14 cellular contexts compared by ENCODE assay signal in the genomic region with DNA sequence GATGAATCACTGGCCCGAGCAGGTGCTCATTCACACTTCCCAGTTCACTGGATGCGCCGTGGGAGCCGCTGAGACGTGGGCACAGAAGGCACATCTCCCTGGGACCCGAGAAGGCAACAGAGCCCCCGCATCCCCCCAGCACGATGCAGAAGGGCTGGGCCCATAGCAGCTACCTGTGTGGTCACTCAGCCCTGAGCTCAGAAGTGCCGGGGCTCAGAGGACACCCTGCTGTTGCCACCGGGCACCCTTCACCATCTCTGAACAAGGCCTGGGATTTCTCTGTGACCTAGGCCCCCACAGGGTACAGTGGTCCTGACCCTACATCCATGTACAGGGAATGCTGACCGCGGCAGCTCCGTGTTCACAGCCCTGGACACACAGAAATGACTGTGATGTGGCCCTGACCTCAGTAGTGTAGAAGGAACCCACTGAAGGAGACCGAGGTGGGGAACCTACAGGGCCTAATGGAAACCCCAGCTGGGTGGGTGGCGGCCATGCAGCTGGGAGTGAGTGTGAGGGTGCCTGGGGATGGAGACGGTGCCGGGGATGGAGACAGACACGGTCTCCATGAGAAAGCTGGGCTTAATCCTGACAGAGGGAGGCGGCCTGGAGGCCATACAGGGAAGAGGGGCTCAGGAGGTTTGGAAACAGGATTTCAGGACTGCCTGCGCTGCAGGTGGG.
DNase-seq lines count a peak whose midpoint lies in the region; ATAC-seq and TF ChIP-seq lines count a peak whose summit lies in the region.
"Had no signal": no experiment of that assay in that cellular context is flagged by ENCODE, and none has a peak within 500 bp of the region (broad histone marks: within the 10 kb centered on the region; RNA-seq: fewer than 3 reads in every experiment).

No MANE protein-coding gene starts in this region.

- DNase-seq in Right ventricle myocardium superior (peak; percentile 46), left ventricle myocardium superior (no peak), sciatic nerve (ENCODE audit: low spot score) (peak; percentile 61), DMS153 (lab: John Stamatoyannopoulos, UW) (no peak), WTC11 (ENCODE audit: low spot score) (no peak), NCI-H82 (lab: John Stamatoyannopoulos, UW) (no peak), NCI-H1436 (lab: John Stamatoyannopoulos, UW) (no peak)
- DNase-seq: activated naive CD4-positive, alpha-beta T cell treated with Interleukin-2 at 50 U/mL for 16 hours; cortex of kidney; Karpas-422; NCI-H1694; NCI-H510A treated with DMSO at 0.1 percent for 48 hours; stimulated activated naive CD4-positive, alpha-beta T cell treated with Interleukin-2 at 50 U/mL for 16 hours had no signal

- no peak for TF ChIP-seq CTCF in WTC11 (IDR thresholded peaks at IDR 0.05)

- CTCF ChIA-PET in WTC11 (lab: Charles Lee), result interaction anchor here (1.2 kb wide), 1 partner anchor 19 kb away, joined by 5 read pairs; no protein-coding TSS in a partner anchor

- no peaks in the 10 kb centered on the region for H3K27me3 ChIP-seq in layer of hippocampus (ENCODE audit: control insufficient read depth, insufficient read depth, low read length)

- peaks cover 5% of the 10 kb centered on the region; the same call in 1 of the 2 replicates for H3K36me3 Mint-ChIP-seq in WTC11

- POLR2A ChIA-PET in WTC11 (lab: Charles Lee), result no interaction called here

- intact Hi-C loops in Right ventricle myocardium superior (cut with DNase I), result no loop called here
- intact Hi-C loops in left ventricle myocardium superior (cut with micrococcal nuclease), result no loop called here
- intact Hi-C loops in sciatic nerve (cut with DNase I), result no loop called here

- no peak overlapping the region for H3K27ac Mint-ChIP-seq in WTC11

- H3K27ac ChIP-seq in layer of hippocampus (ENCODE audit: low read depth, low read length), result peak overlapping the region; percentile 95

- H3K4me3 Mint-ChIP-seq in WTC11, result no peak overlapping the region

- H3K4me1 Mint-ChIP-seq in WTC11, result peaks cover 13% of the 10 kb centered on the region

- no peaks in the 10 kb centered on the region for H3K27me3 Mint-ChIP-seq in WTC11 (ENCODE audit: low read depth)

- H3K9me3 Mint-ChIP-seq in WTC11, result peaks cover 6% of the 10 kb centered on the region

- no peak for ATAC-seq in Right ventricle myocardium superior (ENCODE audit: poor library complexity)
- no peak for ATAC-seq in left ventricle myocardium superior
- ATAC-seq in sciatic nerve, result no peak
- ATAC-seq in WTC11, result no peak

TF ChIP-seq in WTC11, 78 proteins besides CTCF, POLR2A, EP300 and RAD21:
- TF ChIP-seq, protein P1, sequence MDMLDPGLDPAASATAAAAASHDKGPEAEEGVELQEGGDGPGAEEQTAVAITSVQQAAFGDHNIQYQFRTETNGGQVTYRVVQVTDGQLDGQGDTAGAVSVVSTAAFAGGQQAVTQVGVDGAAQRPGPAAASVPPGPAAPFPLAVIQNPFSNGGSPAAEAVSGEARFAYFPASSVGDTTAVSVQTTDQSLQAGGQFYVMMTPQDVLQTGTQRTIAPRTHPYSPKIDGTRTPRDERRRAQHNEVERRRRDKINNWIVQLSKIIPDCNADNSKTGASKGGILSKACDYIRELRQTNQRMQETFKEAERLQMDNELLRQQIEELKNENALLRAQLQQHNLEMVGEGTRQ (CRISPR knock-in tag; IDR thresholded peaks at IDR 0.05), result no peak
- TF ChIP-seq, protein P2, sequence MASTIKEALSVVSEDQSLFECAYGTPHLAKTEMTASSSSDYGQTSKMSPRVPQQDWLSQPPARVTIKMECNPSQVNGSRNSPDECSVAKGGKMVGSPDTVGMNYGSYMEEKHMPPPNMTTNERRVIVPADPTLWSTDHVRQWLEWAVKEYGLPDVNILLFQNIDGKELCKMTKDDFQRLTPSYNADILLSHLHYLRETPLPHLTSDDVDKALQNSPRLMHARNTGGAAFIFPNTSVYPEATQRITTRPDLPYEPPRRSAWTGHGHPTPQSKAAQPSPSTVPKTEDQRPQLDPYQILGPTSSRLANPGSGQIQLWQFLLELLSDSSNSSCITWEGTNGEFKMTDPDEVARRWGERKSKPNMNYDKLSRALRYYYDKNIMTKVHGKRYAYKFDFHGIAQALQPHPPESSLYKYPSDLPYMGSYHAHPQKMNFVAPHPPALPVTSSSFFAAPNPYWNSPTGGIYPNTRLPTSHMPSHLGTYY (CRISPR knock-in tag; IDR thresholded peaks at IDR 0.05), result no peak

Comparison
In these comparisons a context has a peak if more than half of its experiments do, and no peak if none do; other contexts are left out.
1. DNase-seq: peak in Right ventricle myocardium superior (single experiment) and sciatic nerve (single experiment); none in left ventricle myocardium superior (single experiment), DMS153 (single experiment), WTC11 (single experiment), NCI-H82 (single experiment) and NCI-H1436 (single experiment).